ENCODE assay signal across 12 cellular contexts in the genomic region with DNA sequence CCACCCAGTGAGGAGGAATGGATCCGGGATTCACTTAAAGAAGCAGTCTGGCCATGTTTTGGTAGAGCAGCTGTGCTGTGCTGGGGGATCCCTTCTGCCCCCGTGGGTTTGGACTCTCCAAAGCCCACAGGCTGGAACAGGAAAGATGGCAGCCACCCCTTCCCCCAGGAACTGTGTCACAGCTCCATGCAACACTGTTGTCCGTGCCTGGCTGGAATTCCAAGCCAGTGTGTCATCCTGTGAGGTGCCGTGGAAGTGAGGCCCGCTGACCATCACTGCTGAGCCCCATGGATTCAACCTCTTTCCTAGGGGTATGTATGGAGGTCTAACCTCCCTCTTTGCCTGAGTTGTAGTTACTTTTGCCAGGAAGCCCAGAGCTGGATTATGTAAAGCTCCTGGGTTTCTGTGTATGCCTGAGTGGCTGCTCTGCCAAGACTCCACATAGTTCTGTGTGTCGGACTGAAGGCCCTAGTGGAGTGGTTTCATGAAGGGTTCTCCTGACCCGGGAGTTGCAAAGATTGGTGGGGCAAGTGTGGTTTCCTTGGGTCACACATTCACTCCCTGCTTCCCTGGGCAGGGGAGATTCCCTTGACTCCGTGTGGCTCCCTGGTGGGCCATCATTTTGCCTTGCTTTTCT. TPM values are rescaled to one million over a fixed set of nuclear protein-coding genes. Genes with fewer than 3 reads are reported as not detected.
A peak's percentile ranks its signal among the peaks of the same experiment; 100 is the strongest.
DNase-seq lines count a peak whose midpoint lies in the region; ATAC-seq and TF ChIP-seq lines count a peak whose summit lies in the region.
"Had no signal": no experiment of that assay in that cellular context is flagged by ENCODE, and none has a peak within 500 bp of the region (broad histone marks: within the 10 kb centered on the region; RNA-seq: fewer than 3 reads in every experiment).

No MANE protein-coding gene starts in this region.

- ATAC-seq in lower lobe of right lung (peak; percentile 57 to 71), GM18519 (IDR thresholded peaks at IDR 0.05; ENCODE audit: low FRiP score, unreplicated experiment) (no peak)
- ATAC-seq: activated CD8-positive, alpha-beta T cell treated with anti-CD3 and anti-CD28 coated beads for 36 hours; activated naive CD8-positive, alpha-beta T cell treated with anti-CD3 and anti-CD28 coated beads, Interleukin-2, amount 50 U/mL, for 24 hours had no signal

- peaks cover 4% of the 10 kb centered on the region for H3K9me3 ChIP-seq in lower lobe of right lung
- H3K9me3 ChIP-seq: BE2C had no signal

- peaks cover 7% of the 10 kb centered on the region for H3K4me1 ChIP-seq in lower lobe of right lung
- H3K4me1 ChIP-seq: BE2C had no signal

- peak; percentile 91 for DNase-seq in ACHN
- peak; percentile 91 for DNase-seq in M059J (ENCODE audit: low read depth)
- peak; percentile 55 for DNase-seq in dedifferentiated amniotic fluid mesenchymal stem cell (ENCODE audit: extremely low spot score)
- DNase-seq in lower lobe of right lung = no peak
- no peak for DNase-seq in activated naive CD4-positive, alpha-beta T cell (lab: John Stamatoyannopoulos, UW)
- no peak for DNase-seq in lower leg skin (ENCODE audit: low spot score in 2 of 2)
- DNase-seq in NCI-H510A (lab: John Stamatoyannopoulos, UW) = no peak
- DNase-seq: activated CD8-positive, alpha-beta T cell treated with anti-CD3 and anti-CD28 coated beads for 36 hours; activated naive CD8-positive, alpha-beta T cell treated with anti-CD3 and anti-CD28 coated beads, Interleukin-2, amount 50 U/mL, for 24 hours; BE2C; SIG-M5 had no signal

- in situ Hi-C loops in ACHN (cut with HindIII; ENCODE audit: low pct_ligation_motif_present, low pct_unique_long_range_greater_than_20kb, low sequenced_read_pairs) = no loop called here

- intact Hi-C loops in lower lobe of right lung (cut with DNase I) (no loop called here), lower leg skin (cut with DNase I; ENCODE audit: low total_unique reads) (no loop called here)

- H3K4me3 ChIP-seq in lower lobe of right lung (no peak overlapping the region), lower leg skin (ENCODE audit: low read depth, poor library complexity, severe bottlenecking) (no peak overlapping the region)

- peak overlapping the region; percentile 26 for H3K27ac ChIP-seq in lower lobe of right lung

- no peaks in the 10 kb centered on the region for H3K27me3 ChIP-seq in lower lobe of right lung (ENCODE audit: low read depth)
- H3K27me3 ChIP-seq: BE2C had no signal

- no peak for TF ChIP-seq POLR2A in lower leg skin (IDR thresholded peaks at IDR 0.05)

- WGBS in lower leg skin, 2 donors = 84 to 90% methylated on average over 8 of the region's 8 CpGs

- no peak for TF ChIP-seq CTCF in lower lobe of right lung (IDR thresholded peaks at IDR 0.05)
- no peak for TF ChIP-seq CTCF in lower leg skin (IDR thresholded peaks at IDR 0.05)

- H3K36me3 ChIP-seq in lower lobe of right lung = no peaks in the 10 kb centered on the region
- H3K36me3 ChIP-seq: BE2C had no signal

RNA-seq across cellular contexts. Expression of gene PCGF5, which starts 35.1 kb away (rescaled TPM):
- 32.1 and 32.7 TPM in 2 replicates for total RNA-seq in M059J (2014; rRNA removed; shearing (Covaris generic))
- total RNA-seq in lower lobe of right lung = 47.6 TPM
- 10 to 100 TPM; 16.4 to 43.4 (median 28.3) TPM for total RNA-seq in lower leg skin

Comparison
In these comparisons a context has a peak if more than half of its experiments do, and no peak if none do; other contexts are left out.
1. DNase-seq: peak in ACHN (single experiment), M059J (single experiment) and dedifferentiated amniotic fluid mesenchymal stem cell (single experiment); none in lower lobe of right lung (single experiment), activated naive CD4-positive, alpha-beta T cell (0 of 4), lower leg skin (0 of 2) and NCI-H510A (single experiment).